Comparison of ENCODE assay signal across 21 cellular contexts in the genomic region with DNA sequence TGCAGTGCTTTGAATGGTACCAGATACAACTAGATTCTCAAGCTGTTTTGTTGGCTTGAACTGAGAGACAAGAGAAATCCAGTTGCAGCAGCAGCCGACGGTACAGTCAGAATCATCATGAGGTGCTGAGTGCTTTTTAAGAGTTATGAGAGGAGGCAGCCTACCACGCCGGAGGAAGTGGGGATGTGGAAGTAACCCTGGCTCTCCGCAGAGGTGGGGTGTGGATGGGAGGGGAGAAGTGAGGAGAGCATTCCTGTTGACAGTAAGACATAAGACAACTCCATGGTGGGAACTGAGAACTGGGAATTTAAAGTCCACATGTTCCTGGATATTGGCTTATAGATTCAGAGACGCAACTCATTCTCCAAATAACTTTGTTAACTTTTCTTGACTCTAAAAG. TPM values are rescaled to one million over a fixed set of nuclear protein-coding genes. Genes with fewer than 3 reads are reported as not detected.
DNase-seq lines count a peak whose midpoint lies in the region; ATAC-seq, FAIRE-seq and TF ChIP-seq lines count a peak whose summit lies in the region.
"Had no signal": no experiment of that assay in that cellular context is flagged by ENCODE, and none has a peak within 500 bp of the region (broad histone marks: within the 10 kb centered on the region; RNA-seq: fewer than 3 reads in every experiment).

No MANE protein-coding gene starts in this region.

- H3K36me3 ChIP-seq in endodermal cell (ENCODE audit: control insufficient read depth, insufficient read depth, low read length) = no peaks in the 10 kb centered on the region
- H3K36me3 ChIP-seq: ascending aorta had no signal

- H3K4me1 ChIP-seq in endodermal cell (ENCODE audit: control insufficient read depth, insufficient read depth, low read length) = no peaks in the 10 kb centered on the region

- peaks cover 89% of the 10 kb centered on the region for H3K4me1 Mint-ChIP-seq in osteocyte (ENCODE audit: unreplicated experiment)
- H3K4me1 Mint-ChIP-seq in endodermal cell = peaks cover 5% of the 10 kb centered on the region

- H3K27me3 Mint-ChIP-seq in osteocyte (ENCODE audit: unreplicated experiment) (no peaks in the 10 kb centered on the region), endodermal cell (ENCODE audit: insufficient read depth) (no peaks in the 10 kb centered on the region)

- no peak overlapping the region for H3K27ac ChIP-seq in endodermal cell (ENCODE audit: low read depth, low read length)
- H3K27ac ChIP-seq: ascending aorta had no signal

- no peaks in the 10 kb centered on the region for H3K27me3 ChIP-seq in endodermal cell (ENCODE audit: control insufficient read depth, insufficient read depth, low read length, poor library complexity, severe bottlenecking)
- H3K27me3 ChIP-seq: ascending aorta, testis had no signal

- peak overlapping the region; percentile 88 for H3K27ac Mint-ChIP-seq in osteocyte (ENCODE audit: unreplicated experiment)
- H3K27ac Mint-ChIP-seq in endodermal cell = no peak overlapping the region
- H3K27ac Mint-ChIP-seq: activated CD4-positive, alpha-beta memory T cell treated with anti-CD3 and anti-CD28 coated beads, Interleukin-2, amount 10 ng/mL, durations not matched to agents 7 days and 5 days; CD4-positive, alpha-beta T cell; effector memory CD8-positive, alpha-beta T cell; H9 had no signal

- no peak overlapping the region for H3K9ac ChIP-seq in endodermal cell (ENCODE audit: extremely low read depth, low read length, poor library complexity, severe bottlenecking)

- H3K36me3 Mint-ChIP-seq in osteocyte (ENCODE audit: unreplicated experiment) = peaks cover 44% of the 10 kb centered on the region
- peaks cover 20% of the 10 kb centered on the region for H3K36me3 Mint-ChIP-seq in endodermal cell (ENCODE audit: low read depth)

- peak; percentile 40 for DNase-seq in AG10803 (ENCODE audit: low read depth)
- peak; percentile 28 for DNase-seq in RCC 7860 (ENCODE audit: low spot score)
- peak; percentile 61 for DNase-seq in fibroblast of mammary gland (ENCODE audit: low read depth)
- no peak for DNase-seq in osteocyte (ENCODE audit: extremely low spot score, unreplicated experiment)
- no peak for DNase-seq in T1000 (lab: John Stamatoyannopoulos, UW)
- no peak for DNase-seq in globus pallidus (ENCODE audit: low spot score)
- no peak for DNase-seq in endodermal cell
- DNase-seq: activated CD4-positive, alpha-beta memory T cell treated with anti-CD3 and anti-CD28 coated beads, Interleukin-2, amount 10 ng/mL, durations not matched to agents 7 days and 5 days; activated naive CD4-positive, alpha-beta T cell treated with Interleukin-2 at 50 U/mL for 16 hours; CD4-positive, alpha-beta T cell; DMS53; effector memory CD8-positive, alpha-beta T cell; H9; MM.1S; NK-92 treated with Interleukin-12 subunit alpha and Interleukin-12 subunit beta, amount 100 ng/mL, for 24 hours; stimulated activated CD4-positive, alpha-beta T cell treated with anti-CD3 and anti-CD28 coated beads, Interleukin-15, amount 100 ng/mL, for 24 hours; testis had no signal

- no peak for FAIRE-seq in RCC 7860 (lab: Jason Lieb, UNC)
- FAIRE-seq: islet of Langerhans had no signal

- WGBS in endodermal cell (ENCODE audit: insufficient coverage in 1 of 2, insufficient read length in 1 of 2), 2 experiments = 93 to 96% methylated on average over 6 of the region's 6 CpGs

- H3K9me3 ChIP-seq in endodermal cell (ENCODE audit: control insufficient read depth, low read length) = no peaks in the 10 kb centered on the region
- H3K9me3 ChIP-seq: ascending aorta, testis had no signal

- peaks cover 3% of the 10 kb centered on the region for H3K9me3 Mint-ChIP-seq in osteocyte (ENCODE audit: unreplicated experiment)
- H3K9me3 Mint-ChIP-seq in endodermal cell = peaks cover 3% of the 10 kb centered on the region
- H3K9me3 Mint-ChIP-seq: activated CD4-positive, alpha-beta memory T cell treated with anti-CD3 and anti-CD28 coated beads, Interleukin-2, amount 10 ng/mL, durations not matched to agents 7 days and 5 days; CD4-positive, alpha-beta T cell; effector memory CD8-positive, alpha-beta T cell had no signal

- TF ChIP-seq CTCF in AG10803 (conservative IDR thresholded peaks at IDR 0.05; ENCODE audit: low read length) (no peak), fibroblast of mammary gland (conservative IDR thresholded peaks at IDR 0.05; ENCODE audit: control insufficient read depth, insufficient read depth, low read depth, low read length) (no peak), osteocyte (IDR thresholded peaks at IDR 0.05) (no peak), endodermal cell (conservative IDR thresholded peaks at IDR 0.05) (no peak)

- ATAC-seq in HG03196 (IDR thresholded peaks at IDR 0.05; ENCODE audit: unreplicated experiment) = no peak
- ATAC-seq: effector memory CD8-positive, alpha-beta T cell had no signal

- no peak overlapping the region; the same call in 1 of the 2 replicates for H3K4me3 ChIP-seq in AG10803 (ENCODE audit: low read length)
- no peak overlapping the region for H3K4me3 ChIP-seq in fibroblast of mammary gland (ENCODE audit: control insufficient read depth, low read depth, low read length)
- H3K4me3 ChIP-seq in endodermal cell (ENCODE audit: low read length) = no peak overlapping the region
- H3K4me3 ChIP-seq: ascending aorta, testis had no signal

- H3K4me3 Mint-ChIP-seq in osteocyte (ENCODE audit: unreplicated experiment) (peak overlapping the region; percentile 14), endodermal cell (no peak overlapping the region)
- H3K4me3 Mint-ChIP-seq: activated CD4-positive, alpha-beta memory T cell treated with anti-CD3 and anti-CD28 coated beads, Interleukin-2, amount 10 ng/mL, durations not matched to agents 7 days and 5 days; CD4-positive, alpha-beta T cell; effector memory CD8-positive, alpha-beta T cell; H9; neural crest cell had no signal

RNA-seq across cellular contexts. Expression of a gene that starts 28.0 kb away (rescaled TPM):
- 1,552 and 1,672 TPM in 2 replicates for total RNA-seq in osteocyte
- total RNA-seq in endodermal cell = 10 to 100 TPM; 65.3 to 76.6 TPM
- polyA plus RNA-seq in endodermal cell (2013, experiment 1 of 2) = 47.5 TPM
- 53.7 TPM for polyA plus RNA-seq in endodermal cell (2013, experiment 2 of 2)

Comparison
In these comparisons a context has a peak if more than half of its experiments do, and no peak if none do; other contexts are left out.
1. DNase-seq: peak in AG10803 (single experiment), RCC 7860 (single experiment) and fibroblast of mammary gland (single experiment); none in osteocyte (single experiment), T1000 (single experiment), globus pallidus (single experiment) and endodermal cell (single experiment).
2. RNA of a gene that starts 28.0 kb away (total RNA-seq): 1,552 to 1,672 TPM in osteocyte; 65.3 to 76.6 TPM in endodermal cell; every median in the first group is over 10 times any median in the second.